27 cellular contexts compared by ENCODE assay signal in genomic region chr2:149075065-149075464, GRCh38. TPM values are rescaled to one million over a fixed set of nuclear protein-coding genes. Genes with fewer than 3 reads are reported as not detected.
DNase-seq lines count a peak whose midpoint lies in the region; ATAC-seq, FAIRE-seq and TF ChIP-seq lines count a peak whose summit lies in the region.
"Had no signal": no experiment of that assay in that cellular context is flagged by ENCODE, and none has a peak within 500 bp of the region (broad histone marks: within the 10 kb centered on the region; RNA-seq: fewer than 3 reads in every experiment).

No MANE protein-coding gene starts in this region.

- intact Hi-C loops in pancreas (cut with DNase I) = no loop called here

- H3K9me3 ChIP-seq in keratinocyte (ENCODE audit: control insufficient read depth, low read depth, low read length) (no peaks in the 10 kb centered on the region), pancreas (no peaks in the 10 kb centered on the region), BE2C (no peaks in the 10 kb centered on the region)
- H3K9me3 ChIP-seq: MG63 had no signal

- dilution Hi-C loops in keratinocyte (cut with MboI; ENCODE audit: extremely low pct_ligation_motif_present, low sequenced_read_pairs) = no loop called here

- H3K4me3 ChIP-seq in keratinocyte (ENCODE audit: control insufficient read depth in 2 of 3, extremely low read depth in 1 of 3, insufficient read depth in 2 of 3, low read depth in 1 of 3, low read length in 3 of 3) (no peak overlapping the region), pancreas (no peak overlapping the region), BE2C (ENCODE audit: low read depth, low read length) (no peak overlapping the region)

- ATAC-seq in pancreas = peak in 3 of 4 donors; percentile 44 to 57 (median 51)
- ATAC-seq in HG02763 (IDR thresholded peaks at IDR 0.05; ENCODE audit: unreplicated experiment) = no peak
- ATAC-seq: HCT116, Right ventricle myocardium inferior had no signal

- TF ChIP-seq CTCF in keratinocyte (optimal IDR thresholded peaks at IDR 0.05 in 1 of 3, IDR thresholded peaks at IDR 0.05 in 1 of 3, conservative IDR thresholded peaks at IDR 0.05 in 1 of 3; ENCODE audit: extremely low read depth in 1 of 3, insufficient read depth in 2 of 3, low read length in 3 of 3) (no peak), pancreas (IDR thresholded peaks at IDR 0.05) (no peak), BE2C (IDR thresholded peaks at IDR 0.05; ENCODE audit: low read depth, low read length) (no peak)

- H3K9me1 ChIP-seq in keratinocyte (ENCODE audit: control insufficient read depth, extremely low read depth, insufficient read depth, low read length) = no peaks in the 10 kb centered on the region

- no peak overlapping the region for H3K9ac ChIP-seq in keratinocyte (ENCODE audit: control insufficient read depth, extremely low read depth, insufficient read depth, low read length)

- H4K20me1 ChIP-seq in keratinocyte (ENCODE audit: control insufficient read depth, extremely low read depth, insufficient read depth, low read length) = no peaks in the 10 kb centered on the region

- H3K79me2 ChIP-seq in keratinocyte (ENCODE audit: control insufficient read depth, insufficient read depth, low read length) = no peaks in the 10 kb centered on the region

- peak overlapping the region; percentile 55 for H3K4me2 ChIP-seq in keratinocyte (ENCODE audit: control insufficient read depth, extremely low read depth, insufficient read depth, low read depth, low read length)

- peaks cover 0 to under 1% of the 10 kb centered on the region in 2 experiments for H3K36me3 ChIP-seq in keratinocyte (ENCODE audit: control insufficient read depth in 2 of 2, extremely low read depth in 1 of 2, insufficient read depth in 2 of 2, low read length in 2 of 2)
- no peaks in the 10 kb centered on the region for H3K36me3 ChIP-seq in pancreas
- H3K36me3 ChIP-seq in BE2C = no peaks in the 10 kb centered on the region
- H3K36me3 ChIP-seq: MG63 had no signal

- no peak overlapping the region for H3K27ac ChIP-seq in keratinocyte (ENCODE audit: control insufficient read depth, insufficient read depth, low read length)
- H3K27ac ChIP-seq in pancreas = no peak overlapping the region
- H3K27ac ChIP-seq: 22Rv1, C4-2B had no signal

- 28 to 29% methylated on average over 2 of the region's 2 CpGs for WGBS in pancreas, 2 donors

- FAIRE-seq in keratinocyte (lab: Jason Lieb, UNC) (no peak), pancreas (lab: Jason Lieb, UNC) (no peak)
- FAIRE-seq: GM18507, H1 had no signal

- H3K4me1 ChIP-seq in keratinocyte (ENCODE audit: control insufficient read depth, extremely low read depth, insufficient read depth, low read length) (peaks cover 25% of the 10 kb centered on the region), pancreas (peaks cover 0 to 11% (median 4%) of the 10 kb centered on the region in 3 donors), BE2C (no peaks in the 10 kb centered on the region)

- peak; percentile 24 for DNase-seq in NCI-H510A treated with DMSO at 0.1 percent for 48 hours (lab: John Stamatoyannopoulos, UW)
- no peak for DNase-seq in NCI-H510A (lab: John Stamatoyannopoulos, UW)
- DNase-seq in keratinocyte (ENCODE audit: low read depth, low spot score) = no peak
- no peak for DNase-seq in pancreas
- no peak for DNase-seq in BE2C
- no peak for DNase-seq in inferior parietal cortex (ENCODE audit: extremely low spot score)
- DNase-seq in NCI-H345 treated with DMSO at 0.1 percent for 48 hours (lab: John Stamatoyannopoulos, UW; ENCODE audit: unreplicated experiment) = no peak
- DNase-seq: AML-193; Calu3; CD8-positive, alpha-beta memory T cell; GDM1; Kasumi-1; MG63; NCI-H1417; NCI-H1694 treated with DMSO at 0.1 percent for 48 hours; NCI-H2107; NCI-H2227 treated with DMSO at 0.1 percent for 48 hours; NCI-H526 had no signal

- H3K27me3 ChIP-seq in keratinocyte (ENCODE audit: control insufficient read depth, extremely low read depth, insufficient read depth, low read length) (no peaks in the 10 kb centered on the region), pancreas (no peaks in the 10 kb centered on the region), BE2C (no peaks in the 10 kb centered on the region)
- H3K27me3 ChIP-seq: MG63 had no signal

- H2AFZ ChIP-seq in keratinocyte (ENCODE audit: control insufficient read depth, low read length) = no peak overlapping the region

RNA-seq across cellular contexts. Expression of gene LYPD6B, which starts 36.6 kb away (rescaled TPM):
- polyA plus RNA-seq in keratinocyte = 17.0 to 30.8 TPM (median 24.7 TPM) in 3 replicates
- polyA plus RNA-seq in keratinocyte (2011; ENCODE audit: low read depth) = 21.7 TPM
- 26.8 and 35.7 TPM in 2 replicates for polyA plus RNA-seq in keratinocyte (2011; cell fraction: cytosol; rRNA removed)
- polyA plus RNA-seq in keratinocyte (2011; cell fraction: nucleus; rRNA removed) = 32.3 and 38.3 TPM in 2 replicates
- 9.8 and 38.5 TPM in 2 replicates for polyA plus RNA-seq in keratinocyte (2012; ENCODE audit: low replicate concordance)
- polyA minus RNA-seq in keratinocyte = 2.8 to 14.0 TPM (median 9.2 TPM) in 3 replicates
- polyA minus RNA-seq in keratinocyte (2011; cell fraction: cytosol; rRNA and poly(A)+ RNA removed) = 3.3 TPM
- polyA minus RNA-seq in keratinocyte (2011; cell fraction: nucleus; rRNA and poly(A)+ RNA removed) = 4.5 and 13.0 TPM in 2 replicates
- total RNA-seq in pancreas = 1 to 10 TPM; 3.0 to 5.6 (median 3.5) TPM
- polyA plus RNA-seq in pancreas = 1 to 10 TPM; 6.7 to 8.1 TPM
- polyA plus RNA-seq in BE2C (2012; ENCODE audit: insufficient read depth, insufficient read length, low read depth) = not detected
- total RNA-seq: CD8-positive, alpha-beta memory T cell; OCI-LY7; Right ventricle myocardium inferior; SK-MEL-5 had no signal
- polyA plus RNA-seq: CD8-positive, alpha-beta memory T cell had no signal
